In the genomic region with DNA sequence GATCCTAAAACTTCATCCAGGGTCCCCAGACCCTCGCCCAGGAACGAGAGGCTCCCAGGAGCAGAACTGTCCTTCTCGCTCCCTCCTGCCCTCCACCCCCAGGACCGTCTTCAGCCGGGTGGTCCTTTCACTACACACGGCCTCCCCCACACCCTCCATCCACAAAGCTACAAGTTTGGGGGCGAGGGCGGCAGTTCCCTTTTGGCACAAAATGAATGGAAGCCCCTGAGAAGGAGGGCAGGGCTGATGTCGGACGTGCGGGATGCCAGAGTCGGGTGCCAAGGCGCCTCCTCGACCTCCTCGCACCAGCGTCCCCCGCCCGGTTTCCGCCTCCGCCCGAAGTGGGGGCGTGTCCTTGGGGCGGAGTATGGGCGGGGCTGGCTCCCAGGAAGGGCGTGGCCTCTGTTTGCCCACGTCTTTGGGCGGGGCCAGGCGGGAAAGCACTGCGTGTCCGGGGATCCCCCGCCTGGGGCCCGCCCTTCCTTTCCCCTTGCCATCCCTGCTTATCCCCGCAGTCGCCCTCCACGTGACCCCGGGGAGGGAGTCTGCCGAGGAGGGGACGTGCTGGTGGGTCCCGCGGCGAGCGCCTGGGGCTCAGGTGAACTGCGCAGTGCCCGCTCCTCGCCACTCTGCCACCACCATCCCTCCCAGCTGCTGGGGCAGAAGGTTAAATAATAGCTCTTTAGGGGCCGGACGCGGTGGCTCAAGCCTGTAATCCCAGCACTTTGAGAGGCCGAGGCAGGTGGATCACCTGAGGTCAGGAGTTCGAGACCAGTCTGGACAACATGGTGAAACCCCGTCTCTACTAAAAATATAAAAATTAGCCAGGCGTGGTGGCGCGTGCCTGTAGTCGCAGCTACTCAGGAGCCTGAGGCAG, we compare ENCODE assay signal across 1 cellular context.
A peak's percentile ranks its signal among the peaks of the same experiment; 100 is the strongest.
TF ChIP-seq lines count a peak whose summit lies in the region.

No MANE protein-coding gene starts in this region.

TF ChIP-seq in GM23338, 12 proteins besides CTCF, POLR2A, EP300 and RAD21:
- TF ChIP-seq, protein P1, sequence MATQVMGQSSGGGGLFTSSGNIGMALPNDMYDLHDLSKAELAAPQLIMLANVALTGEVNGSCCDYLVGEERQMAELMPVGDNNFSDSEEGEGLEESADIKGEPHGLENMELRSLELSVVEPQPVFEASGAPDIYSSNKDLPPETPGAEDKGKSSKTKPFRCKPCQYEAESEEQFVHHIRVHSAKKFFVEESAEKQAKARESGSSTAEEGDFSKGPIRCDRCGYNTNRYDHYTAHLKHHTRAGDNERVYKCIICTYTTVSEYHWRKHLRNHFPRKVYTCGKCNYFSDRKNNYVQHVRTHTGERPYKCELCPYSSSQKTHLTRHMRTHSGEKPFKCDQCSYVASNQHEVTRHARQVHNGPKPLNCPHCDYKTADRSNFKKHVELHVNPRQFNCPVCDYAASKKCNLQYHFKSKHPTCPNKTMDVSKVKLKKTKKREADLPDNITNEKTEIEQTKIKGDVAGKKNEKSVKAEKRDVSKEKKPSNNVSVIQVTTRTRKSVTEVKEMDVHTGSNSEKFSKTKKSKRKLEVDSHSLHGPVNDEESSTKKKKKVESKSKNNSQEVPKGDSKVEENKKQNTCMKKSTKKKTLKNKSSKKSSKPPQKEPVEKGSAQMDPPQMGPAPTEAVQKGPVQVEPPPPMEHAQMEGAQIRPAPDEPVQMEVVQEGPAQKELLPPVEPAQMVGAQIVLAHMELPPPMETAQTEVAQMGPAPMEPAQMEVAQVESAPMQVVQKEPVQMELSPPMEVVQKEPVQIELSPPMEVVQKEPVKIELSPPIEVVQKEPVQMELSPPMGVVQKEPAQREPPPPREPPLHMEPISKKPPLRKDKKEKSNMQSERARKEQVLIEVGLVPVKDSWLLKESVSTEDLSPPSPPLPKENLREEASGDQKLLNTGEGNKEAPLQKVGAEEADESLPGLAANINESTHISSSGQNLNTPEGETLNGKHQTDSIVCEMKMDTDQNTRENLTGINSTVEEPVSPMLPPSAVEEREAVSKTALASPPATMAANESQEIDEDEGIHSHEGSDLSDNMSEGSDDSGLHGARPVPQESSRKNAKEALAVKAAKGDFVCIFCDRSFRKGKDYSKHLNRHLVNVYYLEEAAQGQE (IDR thresholded peaks at IDR 0.05; ENCODE audit: unreplicated experiment): no peak
- TF ChIP-seq ZNF462 (CRISPR knock-in tag; IDR thresholded peaks at IDR 0.05) (no peak), ZNF114 (CRISPR knock-in tag; IDR thresholded peaks at IDR 0.05) (no peak), EZH2phosphoT487 (IDR thresholded peaks at IDR 0.05; ENCODE audit: unreplicated experiment) (no peak), CREB1 (CRISPR knock-in tag; IDR thresholded peaks at IDR 0.05; ENCODE audit: low read depth) (peak; percentile 70), POLR2AphosphoS5 (IDR thresholded peaks at IDR 0.05; ENCODE audit: low read depth) (peak; percentile 87), JUNB (IDR thresholded peaks at IDR 0.05; ENCODE audit: unreplicated experiment) (no peak), ZNF331 (CRISPR knock-in tag; IDR thresholded peaks at IDR 0.05; ENCODE audit: low read depth) (no peak)
TF ChIP-seq in GM23338: peak in this region for 2.
